In genomic region chr1:22052115-22053017, GRCh38 we compare ENCODE assay signal across 8 cellular contexts. TPM values are rescaled to one million over a fixed set of nuclear protein-coding genes. Genes with fewer than 3 reads are reported as not detected.
DNase-seq lines count a peak whose midpoint lies in the region; ATAC-seq and TF ChIP-seq lines count a peak whose summit lies in the region.

Gene CDC42, plus strand, starts transcription at chr1:22052709. Its CDS starts 25,770 bp downstream, at chr1:22078479.

- POLR2A ChIA-PET in activated CD8-positive, alpha-beta memory T cell treated with anti-CD3 and anti-CD28 coated beads for 36 hours (lab: Charles Lee): interaction anchor here (0.6 to 4.5 kb wide), 7 partner anchors 12 to 41 kb away, joined by 3 to 30 read pairs (median 4); no protein-coding TSS in a partner anchor

- peak within 1 kb of the TSS; percentile 98 for H3K4me3 Mint-ChIP-seq in memory B cell

- peak within 1 kb of the TSS; percentile 99 for H3K27ac Mint-ChIP-seq in memory B cell

- DNase-seq in CMK (ENCODE audit: low read depth) (peak; percentile 98), GM20000 (ENCODE audit: low spot score) (peak; percentile 95), HT1080 (ENCODE audit: low read depth) (peak; percentile 94), NOMO-1 (lab: John Stamatoyannopoulos, UW; ENCODE audit: unreplicated experiment in 2 of 2) (peak; percentile 91 to 98), memory B cell (ENCODE audit: low spot score in 2 of 2) (peak; percentile 96 to 98)
- peak; percentile 95 for DNase-seq in effector CD8-positive, alpha-beta T cell (lab: John Stamatoyannopoulos, UW)
- DNase-seq in stimulated activated CD8-positive, alpha-beta memory T cell treated with anti-CD3 and anti-CD28 coated beads, Interleukin-12 subunit alpha, Interleukin-12 subunit beta, amount 100 ng/mL, for 1 hour (ENCODE audit: low read depth): peak; percentile 92

- ATAC-seq in memory B cell (ENCODE audit: low read depth): peak; percentile 87

- no peaks in the 10 kb centered on the region for H3K9me3 Mint-ChIP-seq in memory B cell

- peaks cover 9% of the 10 kb centered on the region for H3K36me3 Mint-ChIP-seq in memory B cell

- no peak for TF ChIP-seq CTCF in GM20000 (IDR thresholded peaks at IDR 0.05; ENCODE audit: extremely low read depth, missing control alignments)

- CTCF ChIA-PET in activated CD8-positive, alpha-beta memory T cell treated with anti-CD3 and anti-CD28 coated beads for 36 hours (lab: Charles Lee): interaction anchor here (0.8 to 1.6 kb wide), 4 partner anchors 13 to 28 kb away, joined by 3 to 7 read pairs (median 4); no protein-coding TSS in a partner anchor

- no peaks in the 10 kb centered on the region for H3K27me3 Mint-ChIP-seq in memory B cell

- H3K4me1 Mint-ChIP-seq in memory B cell: peaks cover 23% of the 10 kb centered on the region

RNA-seq across cellular contexts. Expression of gene CDC42, which starts in this region (rescaled TPM):
- 285 and 338 TPM in 2 replicates for total RNA-seq in HT1080 (2014; rRNA removed; shearing (Covaris generic))
- 232 and 245 TPM in 2 replicates for polyA plus RNA-seq in HT1080 (2015; cell fraction: cytosol; rRNA removed)
- polyA plus RNA-seq in HT1080 (2015; cell fraction: nucleus; rRNA removed): 204 and 253 TPM in 2 replicates
- total RNA-seq in activated CD8-positive, alpha-beta memory T cell treated with anti-CD3 and anti-CD28 coated beads for 36 hours: 100 to 1,000 TPM; 264 to 273 TPM

Comparison
In these comparisons a context has a peak if more than half of its experiments do, and no peak if none do; other contexts are left out.
1. Peak in every context shown above with its lines: DNase-seq and ATAC-seq.